Comparison of ENCODE assay signal across 9 cellular contexts in the genomic region with DNA sequence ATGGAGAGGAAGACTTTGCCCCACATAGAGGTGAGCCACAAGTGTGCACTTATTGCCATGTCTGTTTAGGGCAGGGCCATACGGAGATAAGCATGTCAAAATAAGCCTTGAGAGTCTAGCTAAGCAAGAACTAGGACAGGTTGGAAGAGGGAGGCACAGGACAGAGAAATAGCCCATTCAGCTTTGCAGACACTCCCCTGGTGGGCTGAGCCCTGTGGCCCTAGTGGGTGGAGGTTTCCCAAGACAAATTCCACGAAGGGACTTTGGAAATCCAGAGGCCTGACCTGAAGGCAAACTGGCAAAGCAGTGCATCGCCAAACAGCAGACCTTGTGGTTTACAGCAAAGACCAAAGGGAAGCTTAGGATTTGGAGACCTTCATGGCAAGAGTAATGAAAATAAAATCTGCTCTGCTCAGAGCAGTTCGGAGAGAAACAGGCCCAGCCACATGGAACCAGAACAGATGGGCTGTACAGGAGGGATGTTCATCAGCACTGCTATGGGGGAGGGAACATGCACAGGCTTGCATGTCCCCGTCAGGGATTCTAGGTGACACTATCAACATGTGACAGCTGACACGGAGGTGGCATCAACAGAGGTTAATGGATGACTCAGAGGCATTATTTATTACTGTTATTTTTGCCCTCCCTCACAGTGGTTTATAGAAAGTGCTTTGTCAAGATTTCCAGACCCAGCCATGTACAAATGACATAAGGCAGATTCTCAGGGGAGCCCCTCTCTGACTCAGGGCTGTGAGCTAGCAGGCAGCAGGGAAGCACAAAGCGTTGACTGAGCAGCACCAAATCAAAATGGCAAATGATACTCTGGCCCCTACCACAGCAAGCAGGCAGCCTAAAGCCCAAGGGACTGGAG.
DNase-seq lines count a peak whose midpoint lies in the region; ATAC-seq, FAIRE-seq and TF ChIP-seq lines count a peak whose summit lies in the region.
"Had no signal": no experiment of that assay in that cellular context is flagged by ENCODE, and none has a peak within 500 bp of the region (broad histone marks: within the 10 kb centered on the region; RNA-seq: fewer than 3 reads in every experiment).

No MANE protein-coding gene starts in this region.

- TF ChIP-seq EP300 in K562 (IDR thresholded peaks at IDR 0.05; ENCODE audit: low read length): peak; percentile 79

- no peak for TF ChIP-seq CTCF in K562 (IDR thresholded peaks at IDR 0.05 in 2 of 3, conservative IDR thresholded peaks at IDR 0.05 in 1 of 3; ENCODE audit: insufficient read depth in 2 of 3, low read depth in 1 of 3, low read length in 3 of 3)

- H3K27ac ChIP-seq in K562 (ENCODE audit: extremely low read depth, low read depth, low read length) (peak overlapping the region; percentile 24; the same call in 2 of the 3 replicates), mucosa of rectum (ENCODE audit: low read depth in 2 of 2, low read length in 2 of 2) (peak overlapping the region; percentile 72 to 78), mesendoderm (ENCODE audit: low read depth, low read length) (no peak overlapping the region)

- in situ Hi-C loops in K562 (cut with MboI): no loop called here

- H3K36me3 ChIP-seq in K562 (ENCODE audit: control insufficient read depth, insufficient read depth, low read length) (no peaks in the 10 kb centered on the region), mucosa of rectum (ENCODE audit: control insufficient read depth in 2 of 2, insufficient read depth in 2 of 2, low read length in 2 of 2) (no peaks in the 10 kb centered on the region), mesendoderm (ENCODE audit: control insufficient read depth, insufficient read depth, low read length) (no peaks in the 10 kb centered on the region)

- H4K5ac ChIP-seq in mesendoderm (ENCODE audit: low read length): no peak overlapping the region

- H2AK5ac ChIP-seq in mesendoderm (ENCODE audit: low read length): no peak overlapping the region

- H4K20me1 ChIP-seq in K562 (replicated peaks; ENCODE audit: control insufficient read depth, insufficient read depth, low read length): no peaks in the 10 kb centered on the region

- H3K9me1 ChIP-seq in K562 (ENCODE audit: control insufficient read depth, insufficient read depth, low read length): no peaks in the 10 kb centered on the region

- BruUV-seq in K562 (replicated peaks; lab: Mats Ljungman, UMichigan): no TSS peak

- H2BK5ac ChIP-seq in mesendoderm (ENCODE audit: low read length): no peak overlapping the region

- H3K27me3 ChIP-seq in K562 (ENCODE audit: control insufficient read depth in 2 of 2, insufficient read depth in 2 of 2, low read length in 2 of 2) (no peaks in the 10 kb centered on the region), mucosa of rectum (ENCODE audit: control insufficient read depth in 2 of 2, insufficient read depth in 2 of 2, low read length in 2 of 2) (no peaks in the 10 kb centered on the region), mesendoderm (ENCODE audit: insufficient read depth, low read length, poor library complexity) (no peaks in the 10 kb centered on the region)

- no peak overlapping the region for H3K18ac ChIP-seq in mesendoderm (ENCODE audit: low read length)

- H3K9me3 ChIP-seq in K562 (replicated peaks; ENCODE audit: control insufficient read depth, insufficient read depth, low read depth, low read length): no peaks in the 10 kb centered on the region
- H3K9me3 ChIP-seq in mucosa of rectum (ENCODE audit: control insufficient read depth in 2 of 2, low read length in 2 of 2): no peaks in the 10 kb centered on the region

- H3K4ac ChIP-seq in mesendoderm (ENCODE audit: low read depth, low read length): no peak overlapping the region

- peaks cover 19 to 39% of the 10 kb centered on the region in 2 experiments; a peak in 4 of 5 replicates for H3K4me1 ChIP-seq in K562 (replicated peaks in 1 of 2; ENCODE audit: control insufficient read depth in 2 of 2, insufficient read depth in 2 of 2, low read length in 2 of 2)
- H3K4me1 ChIP-seq in mucosa of rectum (ENCODE audit: control insufficient read depth in 2 of 2, insufficient read depth in 2 of 2, low read length in 2 of 2): peaks cover 17 to 21% of the 10 kb centered on the region in 2 donors
- H3K4me1 ChIP-seq in mesendoderm (ENCODE audit: control insufficient read depth, low read depth, low read length): no peaks in the 10 kb centered on the region

- no peak overlapping the region for H3K56ac ChIP-seq in mesendoderm (ENCODE audit: low read length)

- no peak overlapping the region for H3K23ac ChIP-seq in mesendoderm (ENCODE audit: low read length)

- no peak for TF ChIP-seq POLR2A in GM12891 (IDR thresholded peaks at IDR 0.05; ENCODE audit: low read depth, low read length)
- TF ChIP-seq POLR2A in K562 (conservative IDR thresholded peaks at IDR 0.05): no peak

- no peak overlapping the region for H2BK15ac ChIP-seq in mesendoderm (replicated peaks; ENCODE audit: low read depth)

- 15% methylated on average over 7 of the region's 7 CpGs for WGBS in K562 (ENCODE audit: insufficient coverage, low coverage, missing lambda C conversion rate)
- WGBS in mesendoderm (ENCODE audit: extremely low coverage, insufficient coverage, low lambda C conversion rate): no CpG with 5 or more reads among the region's 7 CpGs

- H3K4me2 ChIP-seq in K562 (ENCODE audit: insufficient read depth, low read length): peak overlapping the region; percentile 29
- no peak overlapping the region for H3K4me2 ChIP-seq in mesendoderm (ENCODE audit: low read length)

- H3K9ac ChIP-seq in K562 (ENCODE audit: insufficient read depth in 1 of 2, low read depth in 2 of 2, low read length in 2 of 2): peak overlapping the region; percentile 2 to 67; a peak in 2 of 4 replicates
- no peak overlapping the region for H3K9ac ChIP-seq in mucosa of rectum (ENCODE audit: low read depth in 1 of 2, low read length in 2 of 2)
- H3K9ac ChIP-seq in mesendoderm (ENCODE audit: low read length): no peak overlapping the region

- H3K79me2 ChIP-seq in K562 (ENCODE audit: control insufficient read depth, insufficient read depth, low read length) (no peaks in the 10 kb centered on the region), mesendoderm (ENCODE audit: control insufficient read depth, insufficient read depth, low read length) (no peaks in the 10 kb centered on the region)

- FAIRE-seq in GM12891 (lab: Jason Lieb, UNC) (peak; percentile 67), K562 (lab: Jason Lieb, UNC) (peak; percentile 89)
- FAIRE-seq: islet of Langerhans had no signal

- H3K4me3 ChIP-seq in K562 (no peak overlapping the region), mucosa of rectum (ENCODE audit: low read length in 2 of 2) (no peak overlapping the region), mesendoderm (ENCODE audit: low read length) (no peak overlapping the region)

- intact Hi-C loops in K562 (cut with micrococcal nuclease): loop anchor here (2.0 kb wide), 1 partner anchor 25 kb away; no protein-coding TSS in a partner anchor

- H4K8ac ChIP-seq in mesendoderm (ENCODE audit: low read depth, low read length): no peak overlapping the region

- 0 out of 4 replicates have a peak, but pooled peaks of 1 of the 2 experiments have one; percentile 6 for TF ChIP-seq RAD21 in K562 (CRISPR knock-in tag; conservative IDR thresholded peaks at IDR 0.05 in 1 of 2, IDR thresholded peaks at IDR 0.05 in 1 of 2)

- no peak overlapping the region for H2BK120ac ChIP-seq in mesendoderm (ENCODE audit: low read depth, low read length)

- POLR2A ChIA-PET in K562 (lab: Yijun Ruan, JAX): interaction anchor here (0.5 to 1.7 kb wide), 5 partner anchors 15 to 433 kb away, joined by 3 to 5 read pairs (median 3); no protein-coding TSS in a partner anchor

- CTCF ChIA-PET in K562 (lab: Yijun Ruan, JAX; ENCODE audit: low intra/inter-chr PET ratio): no interaction called here

- no peaks in the 10 kb centered on the region for H3K79me1 ChIP-seq in mesendoderm (ENCODE audit: low read length)

- peak overlapping the region; percentile 58 for H2AFZ ChIP-seq in K562 (ENCODE audit: low read depth, low read length)

- DNase-seq in GM12891 (ENCODE audit: insufficient read length, low spot score): no peak
- DNase-seq in K562 (ENCODE audit: extremely low read depth in 1 of 4, low spot score in 3 of 4): peak; percentile 74 to 86 (median 82)
- no peak for DNase-seq in NCI-H2196 treated with DMSO at 0.1 percent for 48 hours (lab: John Stamatoyannopoulos, UW; ENCODE audit: unreplicated experiment)
- no peak for DNase-seq in mesendoderm
- no peak for DNase-seq in NCI-H774 (lab: John Stamatoyannopoulos, UW)

- peak; percentile 64 for ATAC-seq in GM21367 (IDR thresholded peaks at IDR 0.05; ENCODE audit: unreplicated experiment)
- ATAC-seq in HG03457 (IDR thresholded peaks at IDR 0.05; ENCODE audit: unreplicated experiment): peak; percentile 47
- ATAC-seq in K562: peak; percentile 76

TF ChIP-seq in GM12891, 5 proteins besides CTCF, POLR2A, EP300 and RAD21:
- TF ChIP-seq TAF1 (IDR thresholded peaks at IDR 0.05; ENCODE audit: low read depth, low read length) (peak; percentile 27; the same call in 1 of the 2 replicates), POLR2AphosphoS5 (IDR thresholded peaks at IDR 0.05; ENCODE audit: low read depth, low read length) (no peak)

TF ChIP-seq in K562, 482 proteins besides CTCF, POLR2A, EP300 and RAD21 (continues in another document):
- TF ChIP-seq ZNF695 (CRISPR knock-in tag; IDR thresholded peaks at IDR 0.05) (no peak), NONO (IDR thresholded peaks at IDR 0.05; ENCODE audit: low read depth in 2 of 2, low read length in 1 of 2) (no peak), POLR2AphosphoS2 (IDR thresholded peaks at IDR 0.05; ENCODE audit: low read length) (no peak), ZNF780A (CRISPR knock-in tag; IDR thresholded peaks at IDR 0.05) (no peak), NCOA1 (IDR thresholded peaks at IDR 0.05; ENCODE audit: low read depth) (no peak), PURB (CRISPR knock-in tag; IDR thresholded peaks at IDR 0.05; ENCODE audit: low read depth) (no peak), MED1 (CRISPR knock-in tag; IDR thresholded peaks at IDR 0.05; ENCODE audit: borderline replicate concordance) (no peak), ZNF23 (CRISPR knock-in tag; IDR thresholded peaks at IDR 0.05) (no peak), CREM (IDR thresholded peaks at IDR 0.05; ENCODE audit: low read depth) (peak; percentile 77), TGIF2 (CRISPR knock-in tag; IDR thresholded peaks at IDR 0.05) (no peak)
- TF ChIP-seq, protein P1, sequence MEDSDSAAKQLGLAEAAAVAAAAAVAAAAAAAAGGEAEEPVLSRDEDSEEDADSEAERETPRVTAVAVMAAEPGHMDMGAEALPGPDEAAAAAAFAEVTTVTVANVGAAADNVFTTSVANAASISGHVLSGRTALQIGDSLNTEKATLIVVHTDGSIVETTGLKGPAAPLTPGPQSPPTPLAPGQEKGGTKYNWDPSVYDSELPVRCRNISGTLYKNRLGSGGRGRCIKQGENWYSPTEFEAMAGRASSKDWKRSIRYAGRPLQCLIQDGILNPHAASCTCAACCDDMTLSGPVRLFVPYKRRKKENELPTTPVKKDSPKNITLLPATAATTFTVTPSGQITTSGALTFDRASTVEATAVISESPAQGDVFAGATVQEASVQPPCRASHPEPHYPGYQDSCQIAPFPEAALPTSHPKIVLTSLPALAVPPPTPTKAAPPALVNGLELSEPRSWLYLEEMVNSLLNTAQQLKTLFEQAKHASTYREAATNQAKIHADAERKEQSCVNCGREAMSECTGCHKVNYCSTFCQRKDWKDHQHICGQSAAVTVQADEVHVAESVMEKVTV (CRISPR knock-in tag; IDR thresholded peaks at IDR 0.05): 0 out of 2 replicates have a peak, but pooled peaks have one; percentile 8

Comparison
In these comparisons a context has a peak if more than half of its experiments do, and no peak if none do; other contexts are left out.
1. DNase-seq: peak in K562 (4 of 4); none in GM12891 (single experiment), NCI-H2196 treated with DMSO at 0.1 percent for 48 hours (single experiment), mesendoderm (single experiment) and NCI-H774 (single experiment).
2. H3K9ac ChIP-seq: peak in K562 (2 of 2); none in mucosa of rectum (0 of 2) and mesendoderm (single experiment).
3. Peak in every context shown above with its lines, with median percentiles within 50 percentile points of each other: ATAC-seq.